ENCODE assay signal across 8 cellular contexts in genomic region chr16:75266738-75267630, GRCh38. TPM values are rescaled to one million over a fixed set of nuclear protein-coding genes. Genes with fewer than 3 reads are reported as not detected.
DNase-seq lines count a peak whose midpoint lies in the region; ATAC-seq lines count a peak whose summit lies in the region.

No MANE protein-coding gene starts in this region.

- peaks cover 5% of the 10 kb centered on the region for H3K4me1 ChIP-seq in iPS-18a (ENCODE audit: control insufficient read depth, low read depth, low read length)

- H3K9me3 ChIP-seq in iPS-18a (ENCODE audit: control insufficient read depth, low read depth, low read length): no peaks in the 10 kb centered on the region

- H3K4me3 Mint-ChIP-seq in activated T-helper 1 cell treated with anti-CD3 and anti-CD28 coated beads, Interleukin-12 subunit alpha, Interleukin-12 subunit beta, Interleukin-2, Interleukin-4 antibody, amounts not matched to agents 30 ng/mL and 10 ng/mL and 1 ng/mL, durations not matched to agents 14 hours and 24 hours and 36 hours: peak overlapping the region; percentile 52
- peak overlapping the region; percentile 70 for H3K4me3 Mint-ChIP-seq in stimulated activated memory B cell treated with anti-CD40 and anti-IgM and Interleukin-4, amounts not matched to agents 10 μg/mL and 1 μg/mL and 100 μg/mL, for 72 hours

- peaks cover 39% of the 10 kb centered on the region for H3K27me3 Mint-ChIP-seq in activated T-helper 1 cell treated with anti-CD3 and anti-CD28 coated beads, Interleukin-12 subunit alpha, Interleukin-12 subunit beta, Interleukin-2, Interleukin-4 antibody, amounts not matched to agents 30 ng/mL and 10 ng/mL and 1 ng/mL, durations not matched to agents 14 hours and 24 hours and 36 hours (ENCODE audit: insufficient read depth)
- H3K27me3 Mint-ChIP-seq in stimulated activated memory B cell treated with anti-CD40 and anti-IgM and Interleukin-4, amounts not matched to agents 10 μg/mL and 1 μg/mL and 100 μg/mL, for 72 hours: peaks cover 55% of the 10 kb centered on the region

- H3K36me3 Mint-ChIP-seq in activated T-helper 1 cell treated with anti-CD3 and anti-CD28 coated beads, Interleukin-12 subunit alpha, Interleukin-12 subunit beta, Interleukin-2, Interleukin-4 antibody, amounts not matched to agents 30 ng/mL and 10 ng/mL and 1 ng/mL, durations not matched to agents 14 hours and 24 hours and 36 hours (ENCODE audit: low read depth): no peaks in the 10 kb centered on the region
- H3K36me3 Mint-ChIP-seq in stimulated activated memory B cell treated with anti-CD40 and anti-IgM and Interleukin-4, amounts not matched to agents 10 μg/mL and 1 μg/mL and 100 μg/mL, for 72 hours: no peaks in the 10 kb centered on the region

- H3K9me3 Mint-ChIP-seq in activated T-helper 1 cell treated with anti-CD3 and anti-CD28 coated beads, Interleukin-12 subunit alpha, Interleukin-12 subunit beta, Interleukin-2, Interleukin-4 antibody, amounts not matched to agents 30 ng/mL and 10 ng/mL and 1 ng/mL, durations not matched to agents 14 hours and 24 hours and 36 hours: no peaks in the 10 kb centered on the region
- H3K9me3 Mint-ChIP-seq in stimulated activated memory B cell treated with anti-CD40 and anti-IgM and Interleukin-4, amounts not matched to agents 10 μg/mL and 1 μg/mL and 100 μg/mL, for 72 hours: no peaks in the 10 kb centered on the region

- H3K27me3 ChIP-seq in iPS-18a (ENCODE audit: control insufficient read depth, insufficient read depth, low read length): no peaks in the 10 kb centered on the region

- ATAC-seq in stimulated activated memory B cell treated with anti-CD40 and anti-IgM and Interleukin-4, amounts not matched to agents 10 μg/mL and 1 μg/mL and 100 μg/mL, for 72 hours: no peak
- no peak for ATAC-seq in GM21529 (IDR thresholded peaks at IDR 0.05; ENCODE audit: unreplicated experiment)

- H3K4me1 Mint-ChIP-seq in activated T-helper 1 cell treated with anti-CD3 and anti-CD28 coated beads, Interleukin-12 subunit alpha, Interleukin-12 subunit beta, Interleukin-2, Interleukin-4 antibody, amounts not matched to agents 30 ng/mL and 10 ng/mL and 1 ng/mL, durations not matched to agents 14 hours and 24 hours and 36 hours (ENCODE audit: low read depth): no peaks in the 10 kb centered on the region
- H3K4me1 Mint-ChIP-seq in stimulated activated memory B cell treated with anti-CD40 and anti-IgM and Interleukin-4, amounts not matched to agents 10 μg/mL and 1 μg/mL and 100 μg/mL, for 72 hours: peaks cover 24% of the 10 kb centered on the region

- no peak overlapping the region for H3K9ac ChIP-seq in iPS-18a (ENCODE audit: low read length)

- H3K27ac ChIP-seq in iPS-18a (ENCODE audit: low read length): no peak overlapping the region

- H3K27ac Mint-ChIP-seq in activated T-helper 1 cell treated with anti-CD3 and anti-CD28 coated beads, Interleukin-12 subunit alpha, Interleukin-12 subunit beta, Interleukin-2, Interleukin-4 antibody, amounts not matched to agents 30 ng/mL and 10 ng/mL and 1 ng/mL, durations not matched to agents 14 hours and 24 hours and 36 hours: no peak overlapping the region
- H3K27ac Mint-ChIP-seq in stimulated activated memory B cell treated with anti-CD40 and anti-IgM and Interleukin-4, amounts not matched to agents 10 μg/mL and 1 μg/mL and 100 μg/mL, for 72 hours: no peak overlapping the region

- H3K4me3 ChIP-seq in iPS-18a (ENCODE audit: low read length): peak overlapping the region; percentile 90

- no peaks in the 10 kb centered on the region for H3K36me3 ChIP-seq in iPS-18a (ENCODE audit: control insufficient read depth, low read depth, low read length)

- peak; percentile 31 for DNase-seq in DMS79 treated with DMSO at 0.1 percent for 48 hours (lab: John Stamatoyannopoulos, UW)
- no peak for DNase-seq in DMS79 (lab: John Stamatoyannopoulos, UW)
- no peak for DNase-seq in activated T-helper 1 cell treated with anti-CD3 and anti-CD28 coated beads, Interleukin-12 subunit alpha, Interleukin-12 subunit beta, Interleukin-2, Interleukin-4 antibody, amounts not matched to agents 30 ng/mL and 10 ng/mL and 1 ng/mL, durations not matched to agents 14 hours and 24 hours and 36 hours (ENCODE audit: low spot score)
- DNase-seq in ecto neural progenitor cell (ENCODE audit: low spot score): no peak
- DNase-seq in middle frontal gyrus (ENCODE audit: extremely low spot score, low spot score): no peak

- intact Hi-C loops in activated T-helper 1 cell treated with anti-CD3 and anti-CD28 coated beads, Interleukin-12 subunit alpha, Interleukin-12 subunit beta, Interleukin-2, Interleukin-4 antibody, amounts not matched to agents 30 ng/mL and 10 ng/mL and 1 ng/mL, durations not matched to agents 14 hours and 24 hours and 36 hours (cut with micrococcal nuclease): no loop called here

RNA-seq across cellular contexts. Expression of gene BCAR1, which starts 15.6 kb away (rescaled TPM):
- total RNA-seq in activated T-helper 1 cell treated with anti-CD3 and anti-CD28 coated beads, Interleukin-12 subunit alpha, Interleukin-12 subunit beta, Interleukin-2, Interleukin-4 antibody, amounts not matched to agents 30 ng/mL and 10 ng/mL and 1 ng/mL, durations not matched to agents 14 hours and 24 hours and 36 hours: 0.13 and 0.61 TPM in 2 replicates

RNA-seq across cellular contexts. Expression of gene CTRB1, which starts 48.2 kb away (rescaled TPM):
- total RNA-seq in activated T-helper 1 cell treated with anti-CD3 and anti-CD28 coated beads, Interleukin-12 subunit alpha, Interleukin-12 subunit beta, Interleukin-2, Interleukin-4 antibody, amounts not matched to agents 30 ng/mL and 10 ng/mL and 1 ng/mL, durations not matched to agents 14 hours and 24 hours and 36 hours: not detected in 2 replicates
